Comparison of ENCODE assay signal across 11 cellular contexts in the genomic region with DNA sequence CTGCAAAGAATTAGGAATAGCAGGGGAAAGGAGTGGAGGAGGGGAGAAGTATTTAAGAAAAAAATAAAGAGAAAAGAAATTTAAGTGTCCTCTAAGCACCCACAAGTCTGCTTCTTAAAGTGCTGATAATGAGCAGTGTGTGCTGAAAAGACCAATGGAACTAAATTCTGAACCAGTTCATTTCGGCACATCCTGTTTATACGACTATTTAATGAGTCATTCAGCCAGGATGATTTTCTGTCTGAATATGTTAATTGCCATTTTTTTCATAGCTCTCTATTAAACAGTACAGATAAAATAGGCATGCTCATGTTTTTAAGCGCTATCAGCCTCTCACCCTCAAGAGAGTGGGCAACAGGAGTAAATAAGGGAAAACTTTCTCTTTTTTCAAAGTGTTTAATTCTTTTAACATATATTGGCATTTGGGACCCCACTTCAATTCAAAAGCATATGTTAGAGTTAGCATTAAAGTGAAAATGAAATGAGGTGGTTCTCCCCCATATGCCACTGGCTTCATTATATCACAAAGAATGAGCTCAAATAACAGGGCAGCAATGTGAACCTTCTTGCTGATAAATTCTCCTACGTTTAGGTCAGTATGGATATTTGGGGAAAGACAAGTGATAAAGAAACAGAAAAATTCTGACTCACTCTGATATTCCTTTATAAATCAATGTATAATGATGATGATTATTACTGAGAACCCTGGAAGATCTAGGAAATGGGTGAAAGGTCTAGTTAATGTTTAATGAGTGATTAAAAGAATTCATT.
DNase-seq lines count a peak whose midpoint lies in the region; ATAC-seq and TF ChIP-seq lines count a peak whose summit lies in the region.
"Had no signal": no experiment of that assay in that cellular context is flagged by ENCODE, and none has a peak within 500 bp of the region (broad histone marks: within the 10 kb centered on the region; RNA-seq: fewer than 3 reads in every experiment).

No MANE protein-coding gene starts in this region.

- H3K4me3 ChIP-seq in fibroblast of the aortic adventitia (ENCODE audit: low read depth, low read length), result no peak overlapping the region
- H3K4me3 ChIP-seq in retinal pigment epithelial cell (ENCODE audit: low read length), result no peak overlapping the region

- CTCF ChIA-PET in RWPE1 (lab: Yijun Ruan, JAX), result no interaction called here

- TF ChIP-seq CTCF in RWPE1 (conservative IDR thresholded peaks at IDR 0.05; ENCODE audit: low read depth), result no peak
- no peak for TF ChIP-seq CTCF in fibroblast of the aortic adventitia (IDR thresholded peaks at IDR 0.05; ENCODE audit: insufficient read depth, low read length)
- TF ChIP-seq CTCF in retinal pigment epithelial cell (conservative IDR thresholded peaks at IDR 0.05; ENCODE audit: low read depth, low read length), result no peak

- peak overlapping the region; percentile 53; the same call in 1 of the 2 replicates for H3K27ac ChIP-seq in RWPE1

- ATAC-seq in HG02981 (IDR thresholded peaks at IDR 0.05; ENCODE audit: unreplicated experiment), result no peak
- ATAC-seq: stimulated activated naive CD8-positive, alpha-beta T cell treated with anti-CD3 and anti-CD28 coated beads, Interleukin-15, amount 100 ng/mL, for 72 hours; T-helper 17 cell had no signal

- POLR2A ChIA-PET in RWPE1 (lab: Yijun Ruan, JAX; ENCODE audit: low non-redundant PET), result no interaction called here

- DNase-seq in Daoy (ENCODE audit: low read depth) (peak; percentile 61), RWPE1 (ENCODE audit: low spot score) (peak; percentile 1), fibroblast of the aortic adventitia (ENCODE audit: low read depth) (peak; percentile 66), retinal pigment epithelial cell (ENCODE audit: low read depth) (peak; percentile 37), NOMO-1 (lab: John Stamatoyannopoulos, UW; ENCODE audit: unreplicated experiment in 2 of 2) (no peak), RPMI8226 (no peak), HT-29 (ENCODE audit: low spot score) (no peak)
- DNase-seq: NCI-H1105; stimulated activated naive CD8-positive, alpha-beta T cell treated with anti-CD3 and anti-CD28 coated beads, Interleukin-15, amount 100 ng/mL, for 72 hours; T-helper 17 cell had no signal

Comparison
In these comparisons a context has a peak if more than half of its experiments do, and no peak if none do; other contexts are left out.
1. DNase-seq: peak in Daoy (single experiment), RWPE1 (single experiment), fibroblast of the aortic adventitia (single experiment) and retinal pigment epithelial cell (single experiment); none in NOMO-1 (0 of 2), RPMI8226 (single experiment) and HT-29 (single experiment).